In the genomic region with DNA sequence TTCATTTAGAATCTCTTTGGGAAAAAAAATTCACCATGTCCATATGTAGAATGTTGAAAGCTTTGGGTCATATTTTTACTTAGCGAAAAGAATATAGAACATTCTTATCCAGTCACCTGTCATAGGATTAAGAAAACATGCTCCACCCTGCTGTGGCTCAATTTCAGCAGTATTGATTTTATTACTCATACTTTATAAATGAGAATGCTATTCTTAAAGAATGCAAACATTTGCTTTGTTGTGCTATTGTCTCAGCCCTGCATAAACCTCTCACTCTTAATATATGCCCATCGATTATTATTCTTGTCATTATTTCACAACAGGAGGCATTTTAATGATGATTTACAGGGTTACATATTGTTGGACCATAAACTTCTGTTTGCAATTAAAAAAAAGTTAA, we compare ENCODE assay signal across 23 cellular contexts. TPM values are rescaled to one million over a fixed set of nuclear protein-coding genes. Genes with fewer than 3 reads are reported as not detected.
DNase-seq lines count a peak whose midpoint lies in the region; ATAC-seq, FAIRE-seq and TF ChIP-seq lines count a peak whose summit lies in the region.
"Had no signal": no experiment of that assay in that cellular context is flagged by ENCODE, and none has a peak within 500 bp of the region (broad histone marks: within the 10 kb centered on the region; RNA-seq: fewer than 3 reads in every experiment).

No MANE protein-coding gene starts in this region.

- no peaks in the 10 kb centered on the region for H3K9me2 ChIP-seq in neural cell (ENCODE audit: insufficient read depth, low read length)
- H3K9me2 ChIP-seq: SK-N-SH had no signal

- H3K27me3 ChIP-seq in adrenal gland (no peaks in the 10 kb centered on the region), neural cell (ENCODE audit: insufficient read depth, low read depth, low read length) (no peaks in the 10 kb centered on the region)
- H3K27me3 ChIP-seq: BLaER1 had no signal

- peak; percentile 21 to 52 for DNase-seq in A549 (ENCODE audit: low read depth in 1 of 2, low spot score in 1 of 2)
- peak; percentile 9 for DNase-seq in LoVo (ENCODE audit: low spot score)
- peak in 1 of 7 donors; percentile 3 for DNase-seq in adrenal gland
- no peak for DNase-seq in caudate nucleus (lab: John Stamatoyannopoulos, UW)
- no peak for DNase-seq in AG08396 (ENCODE audit: low spot score)
- DNase-seq in activated CD4-positive, alpha-beta memory T cell treated with anti-CD3 and anti-CD28 coated beads for 36 hours, result no peak
- DNase-seq: NCI-H1048, NCI-H1436, NCI-H2029 treated with DMSO at 0.1 percent for 48 hours, NCI-H2171, NCI-H526, SHP77 treated with DMSO at 0.1 percent for 48 hours, SK-N-SH had no signal

- H3K36me3 ChIP-seq in adrenal gland (replicated peaks in 1 of 2) (no peaks in the 10 kb centered on the region), neural cell (ENCODE audit: insufficient read depth, low read length) (no peaks in the 10 kb centered on the region)
- H3K36me3 ChIP-seq: BLaER1 had no signal

- H3K4me1 ChIP-seq in A549 (peaks cover 57% of the 10 kb centered on the region), adrenal gland (replicated peaks in 1 of 2) (peaks cover 7 to 25% of the 10 kb centered on the region in 2 donors)
- H3K4me1 ChIP-seq: BLaER1 had no signal

- peak overlapping the region; percentile 13; the same call in 2 of the 3 replicates for H3K4me3 ChIP-seq in A549
- no peak overlapping the region for H3K4me3 ChIP-seq in adrenal gland
- H3K4me3 ChIP-seq in neural cell (ENCODE audit: low read length), result no peak overlapping the region
- H3K4me3 ChIP-seq: BLaER1 had no signal

- POLR2A ChIA-PET in A549 (lab: Yijun Ruan, JAX), result interaction anchor here (1.3 kb wide), 1 partner anchor 18 kb away, joined by 4 read pairs; no protein-coding TSS in a partner anchor
- POLR2A ChIA-PET in activated CD4-positive, alpha-beta memory T cell treated with anti-CD3 and anti-CD28 coated beads for 36 hours (lab: Charles Lee), result no interaction called here

- H3K27ac Mint-ChIP-seq in activated CD4-positive, alpha-beta memory T cell treated with anti-CD3 and anti-CD28 coated beads for 36 hours, result no peak overlapping the region
- H3K27ac Mint-ChIP-seq: CD8-positive, alpha-beta T cell had no signal

- no peak overlapping the region for H3K9ac ChIP-seq in neural cell (ENCODE audit: low read length)
- H3K9ac ChIP-seq: BLaER1, KMS-11, SK-N-SH had no signal

- FAIRE-seq in A549 (lab: Jason Lieb, UNC), result no peak
- FAIRE-seq: A204.1, D721Med, GM12891, H1 had no signal

- no peak overlapping the region for H2AFZ ChIP-seq in neural cell (ENCODE audit: low read depth, low read length)

- peak in 1 of 2 experiments; percentile 26; a peak in 3 of 6 replicates for ATAC-seq in A549
- ATAC-seq: CD8-positive, alpha-beta T cell had no signal

- CTCF ChIA-PET in A549 (lab: Yijun Ruan, JAX), result interaction anchor here (0.5 to 3.1 kb wide), 12 partner anchors 9 to 1851 kb away, joined by 3 to 12 read pairs (median 5); no protein-coding TSS in a partner anchor
- CTCF ChIA-PET in activated CD4-positive, alpha-beta memory T cell treated with anti-CD3 and anti-CD28 coated beads for 36 hours (lab: Charles Lee), result no interaction called here

- no peaks in the 10 kb centered on the region for H3K79me2 ChIP-seq in neural cell (replicated peaks; ENCODE audit: insufficient read depth, low read length)

- peaks cover 14% of the 10 kb centered on the region for H3K27me3 Mint-ChIP-seq in activated CD4-positive, alpha-beta memory T cell treated with anti-CD3 and anti-CD28 coated beads for 36 hours

- H3K4me2 ChIP-seq in A549 (peak overlapping the region; percentile 78), neural cell (ENCODE audit: low read length) (no peak overlapping the region)
- H3K4me2 ChIP-seq: BLaER1, KMS-11, SK-N-SH had no signal

- H3F3A ChIP-seq in neural cell (ENCODE audit: insufficient read depth, low read length, poor library complexity, severe bottlenecking), result no peaks in the 10 kb centered on the region

- H3K9me3 ChIP-seq in A549, result no peaks in the 10 kb centered on the region
- no peaks in the 10 kb centered on the region for H3K9me3 ChIP-seq in adrenal gland (replicated peaks in 1 of 3)
- no peaks in the 10 kb centered on the region for H3K9me3 ChIP-seq in neural cell (ENCODE audit: low read length)
- H3K9me3 ChIP-seq: BLaER1, SK-N-SH had no signal

- no peak for TF ChIP-seq CTCF in A549 (IDR thresholded peaks at IDR 0.05)
- TF ChIP-seq CTCF in adrenal gland (IDR thresholded peaks at IDR 0.05), result no peak
- TF ChIP-seq CTCF in neural cell (IDR thresholded peaks at IDR 0.05; ENCODE audit: poor library complexity, severe bottlenecking), result no peak

- H3K27ac ChIP-seq in A549 (peak overlapping the region; percentile 82 to 87), adrenal gland (peak overlapping the region in 3 of 5 donors; percentile 61 to 97 (median 83)), neural cell (ENCODE audit: low read length) (peak overlapping the region; percentile 66), caudate nucleus (ENCODE audit: low read depth, low read length) (no peak overlapping the region)
- H3K27ac ChIP-seq: BLaER1, KMS-11 had no signal

- intact Hi-C loops in adrenal gland (cut with DNase I), result no loop called here
- intact Hi-C loops in activated CD4-positive, alpha-beta memory T cell treated with anti-CD3 and anti-CD28 coated beads for 36 hours (cut with micrococcal nuclease), result no loop called here

- TF ChIP-seq POLR2A in A549 (IDR thresholded peaks at IDR 0.05; ENCODE audit: low read length), result no peak
- TF ChIP-seq POLR2A in adrenal gland (IDR thresholded peaks at IDR 0.05), result no peak

- TF ChIP-seq RAD21 in A549 (conservative IDR thresholded peaks at IDR 0.05 in 1 of 2, IDR thresholded peaks at IDR 0.05 in 1 of 2) (peak in 1 of 2 experiments; percentile 24; a peak in 1 of 5 replicates), neural cell (conservative IDR thresholded peaks at IDR 0.05) (no peak)

- H4K20me1 ChIP-seq in neural cell (ENCODE audit: insufficient read depth), result no peaks in the 10 kb centered on the region
- H4K20me1 ChIP-seq: BLaER1 had no signal

- no peak overlapping the region for H3K4me3 Mint-ChIP-seq in activated CD4-positive, alpha-beta memory T cell treated with anti-CD3 and anti-CD28 coated beads for 36 hours
- H3K4me3 Mint-ChIP-seq: CD8-positive, alpha-beta T cell had no signal

- H3K9me3 Mint-ChIP-seq in activated CD4-positive, alpha-beta memory T cell treated with anti-CD3 and anti-CD28 coated beads for 36 hours, result no peaks in the 10 kb centered on the region
- H3K9me3 Mint-ChIP-seq: CD8-positive, alpha-beta T cell had no signal

- 10% methylated on average over 2 of the region's 2 CpGs for WGBS in A549 (ENCODE audit: missing lambda C conversion rate)
- WGBS in adrenal gland, 4 donors, result 63 to 74% (median 68%) methylated on average over 2 of the region's 2 CpGs

- TF ChIP-seq EP300 in A549 (IDR thresholded peaks at IDR 0.05) (peak; percentile 56 to 79; a peak in 3 of 5 replicates), neural cell (conservative IDR thresholded peaks at IDR 0.05; ENCODE audit: poor library complexity, severe bottlenecking) (no peak)

- no peaks in the 10 kb centered on the region for H3K4me1 Mint-ChIP-seq in activated CD4-positive, alpha-beta memory T cell treated with anti-CD3 and anti-CD28 coated beads for 36 hours (ENCODE audit: low read depth)

- H3K36me3 Mint-ChIP-seq in activated CD4-positive, alpha-beta memory T cell treated with anti-CD3 and anti-CD28 coated beads for 36 hours, result no peaks in the 10 kb centered on the region
- H3K36me3 Mint-ChIP-seq: CD8-positive, alpha-beta T cell had no signal

TF ChIP-seq in A549, 52 proteins besides CTCF, POLR2A, EP300 and RAD21 (continues in another document):
- TF ChIP-seq FOSB (CRISPR knock-in tag; IDR thresholded peaks at IDR 0.05) (no peak), MYC (IDR thresholded peaks at IDR 0.05; ENCODE audit: borderline replicate concordance, low read length) (no peak), HOXB13 (CRISPR knock-in tag; IDR thresholded peaks at IDR 0.05; ENCODE audit: low read depth) (no peak), KDM1A (IDR thresholded peaks at IDR 0.05; ENCODE audit: low read depth) (no peak), NFE2L2 (conservative IDR thresholded peaks at IDR 0.05; ENCODE audit: low read length) (no peak), CBX2 (IDR thresholded peaks at IDR 0.05; ENCODE audit: borderline replicate concordance, low read depth) (no peak), FOSL2 (IDR thresholded peaks at IDR 0.05) (peak; percentile 61), FOSL2 (CRISPR knock-in tag; IDR thresholded peaks at IDR 0.05) (peak; percentile 89)
- TF ChIP-seq, protein P1, sequence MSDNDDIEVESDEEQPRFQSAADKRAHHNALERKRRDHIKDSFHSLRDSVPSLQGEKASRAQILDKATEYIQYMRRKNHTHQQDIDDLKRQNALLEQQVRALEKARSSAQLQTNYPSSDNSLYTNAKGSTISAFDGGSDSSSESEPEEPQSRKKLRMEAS (IDR thresholded peaks at IDR 0.05), result peak; percentile 26; the same call in 1 of the 2 replicates

TF ChIP-seq in neural cell, 6 proteins besides CTCF, POLR2A, EP300 and RAD21 (continues in another document):
- TF ChIP-seq POLR2AphosphoS5 (IDR thresholded peaks at IDR 0.05) (no peak), TAF1 (IDR thresholded peaks at IDR 0.05; ENCODE audit: low read depth) (no peak)

RNA-seq across cellular contexts. Expression of a gene that starts 49.8 kb away (rescaled TPM):
- polyA plus RNA-seq in A549 (2011; rRNA removed) (0.78 and 0.84 TPM in 2 replicates), A549 (2017; fragmentation: RNase III; extraction: RNeasy Plus Mini Kit Qiagen cat#74134 plus additional on column Dnase treatment) (0.79 to 1.2 TPM (median 1.2 TPM) in 3 replicates), adrenal gland (10 to 100 TPM in 1 of 3 donors, 1 to 10 TPM in 2; 3.0 to 13.7 (median 7.0) TPM), neural cell (1.2 and 1.5 TPM in 2 replicates)
- polyA plus RNA-seq in A549 (2012; cell fraction: cytosol; rRNA removed), result 0.41 and 0.52 TPM in 2 replicates
- polyA plus RNA-seq in A549 (2012; cell fraction: nucleus; rRNA removed), result 0.49 and 0.78 TPM in 2 replicates
- 0.50 and 1.6 TPM in 2 replicates for polyA minus RNA-seq in A549 (2011; rRNA and poly(A)+ RNA removed)
- total RNA-seq in adrenal gland, result 10 to 100 TPM in 5 of 8 donors, 1 to 10 TPM in 3; 3.3 to 38.0 (median 15.2) TPM
- polyA minus RNA-seq in neural cell, result 1.7 and 2.0 TPM in 2 replicates
- total RNA-seq in activated CD4-positive, alpha-beta memory T cell treated with anti-CD3 and anti-CD28 coated beads for 36 hours, result not detected
- total RNA-seq: CD8-positive, alpha-beta T cell; H1; HT1080; M059J had no signal
- polyA plus RNA-seq: H1, SK-N-SH had no signal

Comparison
In these comparisons a context has a peak if more than half of its experiments do, and no peak if none do; other contexts are left out.
1. DNase-seq: peak in A549 (2 of 2) and LoVo (single experiment); none in caudate nucleus (0 of 61), AG08396 (single experiment) and activated CD4-positive, alpha-beta memory T cell treated with anti-CD3 and anti-CD28 coated beads for 36 hours (single experiment).